Comparison of ENCODE assay signal across 27 cellular contexts in the genomic region with DNA sequence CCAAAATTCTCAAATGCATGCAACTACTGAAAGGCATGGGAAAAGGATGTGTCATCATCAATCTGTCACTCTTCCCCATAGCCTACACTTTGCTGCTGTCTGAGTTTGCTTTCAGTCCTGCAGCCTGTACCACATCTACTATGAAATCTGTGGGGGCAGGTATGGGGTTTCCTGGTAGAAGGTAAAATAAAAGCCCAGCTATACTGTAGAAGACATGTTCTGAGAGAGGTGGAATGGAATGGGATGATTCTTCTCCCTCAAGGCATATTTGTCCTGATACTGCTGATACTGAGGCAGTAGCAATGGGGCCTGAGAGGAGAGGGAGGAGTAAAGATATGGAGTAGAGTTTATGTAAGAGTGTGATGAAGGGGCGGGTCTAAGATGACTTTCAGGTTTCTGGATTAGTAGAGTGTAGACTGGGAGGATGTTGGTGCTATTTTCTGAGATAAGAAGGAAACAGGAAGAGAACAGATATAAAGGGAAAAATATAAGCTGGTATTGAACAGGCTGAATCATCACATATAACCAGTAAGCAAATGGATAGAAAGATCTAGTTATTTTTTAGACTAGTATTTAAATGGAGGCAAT. TPM values are rescaled to one million over a fixed set of nuclear protein-coding genes. Genes with fewer than 3 reads are reported as not detected.
DNase-seq lines count a peak whose midpoint lies in the region; ATAC-seq, FAIRE-seq and TF ChIP-seq lines count a peak whose summit lies in the region.
"Had no signal": no experiment of that assay in that cellular context is flagged by ENCODE, and none has a peak within 500 bp of the region (broad histone marks: within the 10 kb centered on the region; RNA-seq: fewer than 3 reads in every experiment).

No MANE protein-coding gene starts in this region.

- intact Hi-C loops in activated CD8-positive, alpha-beta T cell treated with anti-CD3 and anti-CD28 coated beads for 36 hours (cut with micrococcal nuclease): loop anchor here (5.0 to 10.0 kb wide), 2 partner anchors 606 to 878 kb away; no protein-coding TSS in a partner anchor
- intact Hi-C loops in K562 (cut with micrococcal nuclease): loop anchor here (10.0 kb wide), 2 partner anchors 176 to 1436 kb away; a partner anchor contains a TSS

- no peaks in the 10 kb centered on the region for H3K36me3 ChIP-seq in GM23338 (ENCODE audit: insufficient read depth)
- no peaks in the 10 kb centered on the region for H3K36me3 ChIP-seq in K562 (ENCODE audit: control insufficient read depth, insufficient read depth, low read length)
- no peaks in the 10 kb centered on the region for H3K36me3 ChIP-seq in Peyer's patch
- H3K36me3 ChIP-seq in MM.1S (replicated peaks; ENCODE audit: insufficient read depth, low read length): no peaks in the 10 kb centered on the region
- H3K36me3 ChIP-seq: breast epithelium, ovary, right atrium auricular region had no signal

- no peaks in the 10 kb centered on the region for H3K9me1 ChIP-seq in K562 (ENCODE audit: control insufficient read depth, insufficient read depth, low read length)

- peaks cover 14% of the 10 kb centered on the region for H3K4me1 Mint-ChIP-seq in activated CD8-positive, alpha-beta T cell treated with anti-CD3 and anti-CD28 coated beads for 36 hours (ENCODE audit: low read depth)
- peaks cover 14% of the 10 kb centered on the region for H3K4me1 Mint-ChIP-seq in activated CD8-positive, alpha-beta T cell treated with anti-CD3 and anti-CD28 coated beads, Interleukin-2, amount 10 ng/mL, durations not matched to agents 7 days and 5 days (ENCODE audit: low read depth)
- H3K4me1 Mint-ChIP-seq in GM23338 (peaks cover 17% of the 10 kb centered on the region), mesothelial cell of epicardium (peaks cover 47% of the 10 kb centered on the region)

- no peak overlapping the region for H3K27ac Mint-ChIP-seq in activated CD8-positive, alpha-beta T cell treated with anti-CD3 and anti-CD28 coated beads for 36 hours
- no peak overlapping the region for H3K27ac Mint-ChIP-seq in activated CD8-positive, alpha-beta T cell treated with anti-CD3 and anti-CD28 coated beads, Interleukin-2, amount 10 ng/mL, durations not matched to agents 7 days and 5 days
- H3K27ac Mint-ChIP-seq in GM23338 (no peak overlapping the region), mesothelial cell of epicardium (peak overlapping the region; percentile 87)

- H3K9me3 ChIP-seq in K562 (replicated peaks; ENCODE audit: control insufficient read depth, insufficient read depth, low read depth, low read length): no peaks in the 10 kb centered on the region
- no peaks in the 10 kb centered on the region for H3K9me3 ChIP-seq in Peyer's patch
- no peaks in the 10 kb centered on the region for H3K9me3 ChIP-seq in MM.1S (replicated peaks; ENCODE audit: insufficient read depth, low read length)
- H3K9me3 ChIP-seq: A549, breast epithelium, ovary, right atrium auricular region had no signal

- DNase-seq in activated CD8-positive, alpha-beta T cell treated with anti-CD3 and anti-CD28 coated beads for 36 hours: peak; percentile 3
- DNase-seq in activated CD8-positive, alpha-beta T cell treated with anti-CD3 and anti-CD28 coated beads, Interleukin-2, amount 10 ng/mL, durations not matched to agents 7 days and 5 days: no peak
- DNase-seq in GM23338 (ENCODE audit: low spot score) (no peak), K562 (ENCODE audit: extremely low read depth in 1 of 4, low spot score in 3 of 4) (peak in 2 of 4 experiments; percentile 17 to 18), mesothelial cell of epicardium (ENCODE audit: low spot score in 2 of 2, unreplicated experiment in 2 of 2) (no peak), cerebellar cortex (ENCODE audit: low spot score) (no peak), Peyer's patch (no peak), MM.1S (no peak)
- DNase-seq: activated CD4-positive, alpha-beta T cell treated with anti-CD3 and anti-CD28 coated beads, Interleukin-2, amount 50 U/mL, for 48 hours; DMS 273 treated with DMSO at 0.1 percent for 48 hours; foreskin melanocyte; naive thymus-derived CD4-positive, alpha-beta T cell; NCI-H1417 treated with DMSO at 0.1 percent for 48 hours; ovary; Right ventricle myocardium superior; stimulated activated CD8-positive, alpha-beta memory T cell treated with anti-CD3 and anti-CD28 coated beads, Interleukin-4, amount 100 ng/mL, for 48 hours had no signal

- no peaks in the 10 kb centered on the region for H3K9me3 Mint-ChIP-seq in activated CD8-positive, alpha-beta T cell treated with anti-CD3 and anti-CD28 coated beads for 36 hours
- no peaks in the 10 kb centered on the region for H3K9me3 Mint-ChIP-seq in activated CD8-positive, alpha-beta T cell treated with anti-CD3 and anti-CD28 coated beads, Interleukin-2, amount 10 ng/mL, durations not matched to agents 7 days and 5 days (ENCODE audit: insufficient read depth)
- H3K9me3 Mint-ChIP-seq in GM23338: no peaks in the 10 kb centered on the region
- peaks cover 3% of the 10 kb centered on the region for H3K9me3 Mint-ChIP-seq in mesothelial cell of epicardium
- H3K9me3 Mint-ChIP-seq: naive thymus-derived CD4-positive, alpha-beta T cell had no signal

- H3K27ac ChIP-seq in GM23338 (ENCODE audit: low read depth) (no peak overlapping the region), K562 (ENCODE audit: extremely low read depth, low read depth, low read length) (no peak overlapping the region), Peyer's patch (no peak overlapping the region), MM.1S (ENCODE audit: low read length) (no peak overlapping the region)
- H3K27ac ChIP-seq: A549, breast epithelium, C4-2B, ovary, right atrium auricular region, VCaP had no signal

- H3K9ac ChIP-seq in K562 (ENCODE audit: insufficient read depth in 1 of 2, low read depth in 2 of 2, low read length in 2 of 2) (no peak overlapping the region), MM.1S (ENCODE audit: low read length) (no peak overlapping the region)

- POLR2A ChIA-PET in activated CD8-positive, alpha-beta T cell treated with anti-CD3 and anti-CD28 coated beads for 36 hours (lab: Charles Lee): no interaction called here
- POLR2A ChIA-PET in activated CD8-positive, alpha-beta T cell treated with anti-CD3 and anti-CD28 coated beads, Interleukin-2, amount 10 ng/mL, durations not matched to agents 7 days and 5 days (lab: Charles Lee): no interaction called here
- POLR2A ChIA-PET in K562 (lab: Yijun Ruan, JAX): interaction anchor here (0.6 kb wide), 1 partner anchor 1085 kb away, joined by 4 read pairs; no protein-coding TSS in a partner anchor

- BruUV-seq in K562 (replicated peaks; lab: Mats Ljungman, UMichigan): no TSS peak

- ATAC-seq in activated CD8-positive, alpha-beta T cell treated with anti-CD3 and anti-CD28 coated beads for 36 hours: peak; percentile 42
- ATAC-seq in activated CD8-positive, alpha-beta T cell treated with anti-CD3 and anti-CD28 coated beads, Interleukin-2, amount 10 ng/mL, durations not matched to agents 7 days and 5 days: no peak
- no peak for ATAC-seq in GM23338
- ATAC-seq in K562: peak; percentile 91
- ATAC-seq: A549; naive thymus-derived CD4-positive, alpha-beta T cell had no signal

- in situ Hi-C loops in K562 (cut with MboI): loop anchor here (25.0 kb wide), 1 partner anchor 608 kb away; no protein-coding TSS in a partner anchor

- peaks cover 2% of the 10 kb centered on the region for H3K27me3 Mint-ChIP-seq in activated CD8-positive, alpha-beta T cell treated with anti-CD3 and anti-CD28 coated beads for 36 hours
- H3K27me3 Mint-ChIP-seq in activated CD8-positive, alpha-beta T cell treated with anti-CD3 and anti-CD28 coated beads, Interleukin-2, amount 10 ng/mL, durations not matched to agents 7 days and 5 days (ENCODE audit: low read depth): peaks cover 3% of the 10 kb centered on the region
- H3K27me3 Mint-ChIP-seq in GM23338 (ENCODE audit: insufficient read depth, low read depth, poor library complexity) (no peaks in the 10 kb centered on the region), mesothelial cell of epicardium (ENCODE audit: low read depth) (no peaks in the 10 kb centered on the region)

- H3K79me2 ChIP-seq in GM23338 (replicated peaks; ENCODE audit: insufficient read depth) (no peaks in the 10 kb centered on the region), K562 (ENCODE audit: control insufficient read depth, insufficient read depth, low read length) (no peaks in the 10 kb centered on the region), MM.1S (ENCODE audit: low read length) (no peaks in the 10 kb centered on the region)

- no peak for TF ChIP-seq EP300 in K562 (IDR thresholded peaks at IDR 0.05; ENCODE audit: low read length)

- H3K27me3 ChIP-seq in GM23338 (ENCODE audit: insufficient read depth) (no peaks in the 10 kb centered on the region), K562 (ENCODE audit: control insufficient read depth in 2 of 2, insufficient read depth in 2 of 2, low read length in 2 of 2) (peaks cover 0 to 3% of the 10 kb centered on the region in 2 experiments; a peak in 2 of 5 replicates), Peyer's patch (no peaks in the 10 kb centered on the region), MM.1S (replicated peaks; ENCODE audit: insufficient read depth, low read length) (no peaks in the 10 kb centered on the region)
- H3K27me3 ChIP-seq: breast epithelium, ovary, right atrium auricular region had no signal

- FAIRE-seq in K562 (lab: Jason Lieb, UNC): no peak
- FAIRE-seq: A549, G401.6, keratinocyte had no signal

- no peaks in the 10 kb centered on the region for H4K20me1 ChIP-seq in GM23338 (replicated peaks; ENCODE audit: insufficient read depth)
- no peaks in the 10 kb centered on the region for H4K20me1 ChIP-seq in K562 (replicated peaks; ENCODE audit: control insufficient read depth, insufficient read depth, low read length)
- H4K20me1 ChIP-seq in MM.1S (ENCODE audit: insufficient read depth, low read length): no peaks in the 10 kb centered on the region

- CTCF ChIA-PET in activated CD8-positive, alpha-beta T cell treated with anti-CD3 and anti-CD28 coated beads for 36 hours (lab: Charles Lee): interaction anchor here (0.9 kb wide), 1 partner anchor 114 kb away, joined by 3 read pairs; no protein-coding TSS in a partner anchor
- CTCF ChIA-PET in activated CD8-positive, alpha-beta T cell treated with anti-CD3 and anti-CD28 coated beads, Interleukin-2, amount 10 ng/mL, durations not matched to agents 7 days and 5 days (lab: Charles Lee): no interaction called here
- CTCF ChIA-PET in K562 (lab: Yijun Ruan, JAX; ENCODE audit: low intra/inter-chr PET ratio): no interaction called here

- H3K4me3 ChIP-seq in GM23338: no peak overlapping the region
- H3K4me3 ChIP-seq in K562: no peak overlapping the region
- no peak overlapping the region for H3K4me3 ChIP-seq in Peyer's patch
- H3K4me3 ChIP-seq in MM.1S (ENCODE audit: low read length): no peak overlapping the region
- H3K4me3 ChIP-seq: A549, breast epithelium, lung, ovary, right atrium auricular region had no signal

- TF ChIP-seq CTCF in activated CD8-positive, alpha-beta T cell treated with anti-CD3 and anti-CD28 coated beads for 36 hours (IDR thresholded peaks at IDR 0.05): no peak
- TF ChIP-seq CTCF in GM23338 (conservative IDR thresholded peaks at IDR 0.05; ENCODE audit: low read depth in 2 of 2) (no peak), K562 (IDR thresholded peaks at IDR 0.05 in 2 of 3, conservative IDR thresholded peaks at IDR 0.05 in 1 of 3; ENCODE audit: insufficient read depth in 2 of 3, low read depth in 1 of 3, low read length in 3 of 3) (no peak), mesothelial cell of epicardium (IDR thresholded peaks at IDR 0.05; ENCODE audit: unreplicated experiment) (no peak), Peyer's patch (IDR thresholded peaks at IDR 0.05) (no peak), MM.1S (IDR thresholded peaks at IDR 0.05; ENCODE audit: low read length) (no peak)

- no peak for TF ChIP-seq RAD21 in K562 (CRISPR knock-in tag; conservative IDR thresholded peaks at IDR 0.05 in 1 of 2, IDR thresholded peaks at IDR 0.05 in 1 of 2)

- 0 out of 2 replicates have a peak, but pooled peaks cover 3% of the 10 kb centered on the region for H3K9me2 ChIP-seq in GM23338 (ENCODE audit: insufficient read depth)
- no peaks in the 10 kb centered on the region for H3K9me2 ChIP-seq in MM.1S (replicated peaks; ENCODE audit: insufficient read depth, low read length)

- H3K4me3 Mint-ChIP-seq in activated CD8-positive, alpha-beta T cell treated with anti-CD3 and anti-CD28 coated beads for 36 hours: no peak overlapping the region
- H3K4me3 Mint-ChIP-seq in activated CD8-positive, alpha-beta T cell treated with anti-CD3 and anti-CD28 coated beads, Interleukin-2, amount 10 ng/mL, durations not matched to agents 7 days and 5 days: no peak overlapping the region
- H3K4me3 Mint-ChIP-seq in GM23338 (no peak overlapping the region), mesothelial cell of epicardium (no peak overlapping the region)
- H3K4me3 Mint-ChIP-seq: naive thymus-derived CD4-positive, alpha-beta T cell had no signal

- H3K4me1 ChIP-seq in GM23338 (ENCODE audit: insufficient read depth) (0 out of 2 replicates have a peak, but pooled peaks cover 10% of the 10 kb centered on the region), K562 (replicated peaks in 1 of 2; ENCODE audit: control insufficient read depth in 2 of 2, insufficient read depth in 2 of 2, low read length in 2 of 2) (no peaks in the 10 kb centered on the region), Peyer's patch (no peaks in the 10 kb centered on the region), MM.1S (ENCODE audit: low read length) (no peaks in the 10 kb centered on the region)
- H3K4me1 ChIP-seq: breast epithelium, right atrium auricular region had no signal

- H3K4me2 ChIP-seq in GM23338: peak overlapping the region; percentile 40
- H3K4me2 ChIP-seq in K562 (ENCODE audit: insufficient read depth, low read length): no peak overlapping the region
- no peak overlapping the region for H3K4me2 ChIP-seq in MM.1S (ENCODE audit: low read depth, low read length)
- H3K4me2 ChIP-seq: A549 had no signal

- H2AFZ ChIP-seq in GM23338 (no peak overlapping the region), K562 (ENCODE audit: low read depth, low read length) (no peak overlapping the region), MM.1S (ENCODE audit: low read length) (no peak overlapping the region)

- H3K36me3 Mint-ChIP-seq in activated CD8-positive, alpha-beta T cell treated with anti-CD3 and anti-CD28 coated beads for 36 hours (ENCODE audit: low read depth): no peaks in the 10 kb centered on the region
- no peaks in the 10 kb centered on the region for H3K36me3 Mint-ChIP-seq in activated CD8-positive, alpha-beta T cell treated with anti-CD3 and anti-CD28 coated beads, Interleukin-2, amount 10 ng/mL, durations not matched to agents 7 days and 5 days (ENCODE audit: low read depth)
- H3K36me3 Mint-ChIP-seq in GM23338 (ENCODE audit: low read depth) (no peaks in the 10 kb centered on the region), mesothelial cell of epicardium (no peaks in the 10 kb centered on the region)
- H3K36me3 Mint-ChIP-seq: naive thymus-derived CD4-positive, alpha-beta T cell had no signal

- 0% methylated on average over 1 of the region's 1 CpG for WGBS in K562 (ENCODE audit: insufficient coverage, low coverage, missing lambda C conversion rate)

- TF ChIP-seq POLR2A in K562 (conservative IDR thresholded peaks at IDR 0.05) (no peak), Peyer's patch (IDR thresholded peaks at IDR 0.05) (no peak)

- H3F3A ChIP-seq in GM23338 (replicated peaks; ENCODE audit: low read depth) (no peaks in the 10 kb centered on the region), MM.1S (ENCODE audit: insufficient read depth, low read length) (no peaks in the 10 kb centered on the region)

RNA-seq across cellular contexts. Expression of a gene that starts 38.7 kb away (rescaled TPM):
- total RNA-seq in activated CD8-positive, alpha-beta T cell treated with anti-CD3 and anti-CD28 coated beads for 36 hours: not detected
- not detected for total RNA-seq in activated CD8-positive, alpha-beta T cell treated with anti-CD3 and anti-CD28 coated beads, Interleukin-2, amount 10 ng/mL, durations not matched to agents 7 days and 5 days
- not detected in 2 replicates for total RNA-seq in GM23338 (2014; rRNA removed; shearing (Covaris generic))
- not detected in 2 replicates for polyA plus RNA-seq in GM23338 (2016; fragmentation: Nextera tagmentation; extraction: Ambion mirVana)
- total RNA-seq in K562 (2011; cell fraction: chromatin; rRNA removed; ENCODE audit: low replicate concordance): 71.6 and 166 TPM in 2 replicates
- total RNA-seq in K562 (2011; cell fraction: nucleolus; rRNA removed): 109 and 120 TPM in 2 replicates
- 153 and 158 TPM in 2 replicates for total RNA-seq in K562 (2011; cell fraction: nucleoplasm; rRNA removed)
- total RNA-seq in K562 (2014; rRNA removed): 53.6 and 67.5 TPM in 2 replicates
- total RNA-seq in K562 (2014; rRNA removed; fragmentation: Illumina TruSeq; extraction: Trizol): 122 and 153 TPM in 2 replicates
- total RNA-seq in K562 (2015; rRNA removed; fragmentation: Illumina TruSeq; extraction: Trizol): 35.3 and 37.7 TPM in 2 replicates
- total RNA-seq in K562 (2021): 93.9 and 116 TPM in 2 replicates
- polyA plus RNA-seq in K562 (2011; rRNA removed): 136 and 159 TPM in 2 replicates
- 28.0 and 88.8 TPM in 2 replicates for polyA plus RNA-seq in K562 (2011; cell fraction: cytosol; rRNA removed)
- polyA plus RNA-seq in K562 (2011; cell fraction: nucleus; rRNA removed): 28.2 and 54.0 TPM in 2 replicates
- polyA plus RNA-seq in K562 (2012): 52.9 and 75.8 TPM in 2 replicates
- 237 and 278 TPM in 2 replicates for polyA plus RNA-seq in K562 (2014; fragmentation: Illumina TruSeq; extraction: Trizol)
- polyA plus RNA-seq in K562 (2014; fragmentation: Nextera tagmentation; extraction: Ambion mirVana): 100 to 1,000 TPM; 159 to 186 TPM
- polyA plus RNA-seq in K562 (2014; rRNA removed): 111 and 115 TPM in 2 replicates
- 139 and 172 TPM in 2 replicates for polyA minus RNA-seq in K562 (2011; rRNA and poly(A)+ RNA removed)
- polyA minus RNA-seq in K562 (2011; cell fraction: cytosol; rRNA and poly(A)+ RNA removed): 28.4 and 57.6 TPM in 2 replicates
- polyA minus RNA-seq in K562 (2011; cell fraction: nucleus; rRNA and poly(A)+ RNA removed): 27.7 and 60.3 TPM in 2 replicates
- not detected in 3 replicates for total RNA-seq in mesothelial cell of epicardium
- not detected for total RNA-seq in Peyer's patch
- total RNA-seq: breast epithelium; dermis microvascular lymphatic vessel endothelial cell; epithelial cell of proximal tubule; naive thymus-derived CD4-positive, alpha-beta T cell; right atrium auricular region; Right ventricle myocardium superior had no signal
- polyA plus RNA-seq: A549; adipose tissue; keratinocyte; lung; naive thymus-derived CD4-positive, alpha-beta T cell; ovary had no signal

Comparison
In these comparisons a context has a peak if more than half of its experiments do, and no peak if none do; other contexts are left out.
1. ATAC-seq: peak in activated CD8-positive, alpha-beta T cell treated with anti-CD3 and anti-CD28 coated beads for 36 hours (single experiment) and K562 (single experiment); none in activated CD8-positive, alpha-beta T cell treated with anti-CD3 and anti-CD28 coated beads, Interleukin-2, amount 10 ng/mL, durations not matched to agents 7 days and 5 days (single experiment) and GM23338 (single experiment).
2. RNA of a gene that starts 38.7 kb away (total RNA-seq): 35.3 to 166 TPM in K562; not detected in activated CD8-positive, alpha-beta T cell treated with anti-CD3 and anti-CD28 coated beads for 36 hours, not detected in activated CD8-positive, alpha-beta T cell treated with anti-CD3 and anti-CD28 coated beads, Interleukin-2, amount 10 ng/mL, durations not matched to agents 7 days and 5 days, not detected in GM23338, not detected in mesothelial cell of epicardium and not detected in Peyer's patch; every median in the first group is over 10 times any median in the second.